ENCODE assay signal across 1 cellular context in the genomic region with DNA sequence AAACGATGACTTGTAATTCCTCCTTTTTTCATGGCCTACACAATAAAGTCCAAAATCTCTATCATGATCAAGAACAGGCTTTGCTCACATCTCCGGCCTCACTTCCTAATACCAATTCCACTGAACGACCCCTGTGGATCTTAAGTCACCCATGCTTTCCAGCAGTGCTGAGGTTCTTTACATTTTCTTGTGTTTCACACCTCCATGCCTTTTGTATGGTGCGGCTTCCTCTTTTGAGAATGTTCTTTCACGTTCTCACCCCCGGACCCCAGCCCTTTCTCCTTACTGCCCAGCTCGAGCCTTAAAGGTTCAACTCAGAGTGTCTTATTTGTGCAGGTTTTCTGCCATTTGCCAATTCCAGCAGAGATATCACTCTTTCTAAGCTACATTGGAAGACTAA.
TF ChIP-seq lines count a peak whose summit lies in the region.

No MANE protein-coding gene starts in this region.

TF ChIP-seq in H1, 55 proteins besides CTCF, POLR2A, EP300 and RAD21 (continued from another document):
- no peak for TF ChIP-seq BCL11A (IDR thresholded peaks at IDR 0.05; ENCODE audit: low read depth in 2 of 2, low read length in 2 of 2)
- no peak for TF ChIP-seq BRCA1 (IDR thresholded peaks at IDR 0.05; ENCODE audit: low read depth, low read length)
